Comparison of ENCODE assay signal across 1 cellular context in the genomic region with DNA sequence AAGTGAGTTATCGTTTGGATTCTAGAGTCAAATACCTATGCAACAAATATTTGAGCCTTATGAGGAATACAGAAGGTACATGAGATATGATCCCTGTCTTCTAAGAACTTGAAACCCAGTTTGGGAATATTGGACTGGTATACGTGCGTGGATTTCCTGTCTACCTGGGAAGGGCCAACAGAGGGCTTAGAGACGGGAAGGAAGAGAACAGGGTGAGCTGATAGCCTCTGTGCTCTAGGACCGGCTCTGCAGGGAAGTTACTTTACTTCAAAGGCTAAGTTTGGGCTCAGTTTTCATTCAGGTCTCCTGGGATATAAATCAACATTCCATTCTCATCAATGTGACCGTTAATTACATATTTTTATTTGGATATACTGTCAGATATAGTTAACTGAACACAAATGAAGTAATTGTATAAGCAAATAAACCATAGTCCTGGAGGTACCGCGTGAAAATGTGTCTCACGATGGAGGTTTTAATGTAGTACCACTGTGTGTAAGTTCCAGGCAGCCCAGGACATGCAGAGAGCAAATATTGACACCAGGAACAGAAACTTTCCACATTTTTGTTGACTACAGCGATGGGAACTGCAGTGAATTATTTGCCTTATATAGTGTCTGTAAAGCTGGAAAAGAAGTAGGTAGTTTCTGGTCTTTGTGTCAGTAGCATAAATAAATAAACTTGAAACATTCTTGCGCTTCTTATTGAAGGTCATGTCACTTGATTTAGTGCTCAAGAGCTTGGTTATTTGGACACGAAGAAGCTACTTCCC.
TF ChIP-seq lines count a peak whose summit lies in the region.

No MANE protein-coding gene starts in this region.

TF ChIP-seq in HepG2, 621 proteins besides CTCF, POLR2A, EP300 and RAD21 (continued from another document and continues in another):
- TF ChIP-seq, protein P1, sequence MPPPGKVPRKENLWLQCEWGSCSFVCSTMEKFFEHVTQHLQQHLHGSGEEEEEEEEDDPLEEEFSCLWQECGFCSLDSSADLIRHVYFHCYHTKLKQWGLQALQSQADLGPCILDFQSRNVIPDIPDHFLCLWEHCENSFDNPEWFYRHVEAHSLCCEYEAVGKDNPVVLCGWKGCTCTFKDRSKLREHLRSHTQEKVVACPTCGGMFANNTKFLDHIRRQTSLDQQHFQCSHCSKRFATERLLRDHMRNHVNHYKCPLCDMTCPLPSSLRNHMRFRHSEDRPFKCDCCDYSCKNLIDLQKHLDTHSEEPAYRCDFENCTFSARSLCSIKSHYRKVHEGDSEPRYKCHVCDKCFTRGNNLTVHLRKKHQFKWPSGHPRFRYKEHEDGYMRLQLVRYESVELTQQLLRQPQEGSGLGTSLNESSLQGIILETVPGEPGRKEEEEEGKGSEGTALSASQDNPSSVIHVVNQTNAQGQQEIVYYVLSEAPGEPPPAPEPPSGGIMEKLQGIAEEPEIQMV (CRISPR knock-in tag; IDR thresholded peaks at IDR 0.05; ENCODE audit: low read depth): no peak
- TF ChIP-seq HNRNPH1 (optimal IDR thresholded peaks at IDR 0.05; ENCODE audit: low read depth, low read length) (no peak), BCL6 (CRISPR knock-in tag; IDR thresholded peaks at IDR 0.05) (peak; percentile 59; the same call in 1 of the 2 replicates), MXD4 (CRISPR knock-in tag; IDR thresholded peaks at IDR 0.05) (peak; percentile 31; the same call in 1 of the 2 replicates), RCOR2 (CRISPR knock-in tag; IDR thresholded peaks at IDR 0.05) (0 out of 2 replicates have a peak, but pooled peaks have one; percentile 25), RXRB (CRISPR knock-in tag; IDR thresholded peaks at IDR 0.05; ENCODE audit: borderline replicate concordance) (peak; percentile 10; the same call in 1 of the 2 replicates), SRF (IDR thresholded peaks at IDR 0.05; ENCODE audit: low read depth, low read length) (peak; percentile 85), NFE2L1 (CRISPR knock-in tag; IDR thresholded peaks at IDR 0.05; ENCODE audit: borderline replicate concordance) (no peak), SOX6 (IDR thresholded peaks at IDR 0.05) (no peak), SOX6 (CRISPR knock-in tag; IDR thresholded peaks at IDR 0.05) (peak; percentile 36; the same call in 1 of the 2 replicates), NR2F6 (IDR thresholded peaks at IDR 0.05) (no peak; the same call in 1 of the 2 replicates), NR2F6 (CRISPR knock-in tag; IDR thresholded peaks at IDR 0.05) (peak; percentile 5; the same call in 1 of the 2 replicates), SETDB1 (CRISPR knock-in tag; IDR thresholded peaks at IDR 0.05; ENCODE audit: borderline replicate concordance) (no peak), RFXANK (CRISPR knock-in tag; IDR thresholded peaks at IDR 0.05) (0 out of 2 replicates have a peak, but pooled peaks have one; percentile 38), ZNF292 (CRISPR knock-in tag; IDR thresholded peaks at IDR 0.05; ENCODE audit: borderline replicate concordance, low read depth) (0 out of 2 replicates have a peak, but pooled peaks have one; percentile 22), ZNF33B (CRISPR knock-in tag; IDR thresholded peaks at IDR 0.05) (no peak), NCOA2 (CRISPR knock-in tag; IDR thresholded peaks at IDR 0.05) (peak; percentile 43; the same call in 1 of the 2 replicates), LCORL (IDR thresholded peaks at IDR 0.05) (no peak; the same call in 1 of the 2 replicates), LCORL (CRISPR knock-in tag; IDR thresholded peaks at IDR 0.05) (peak; percentile 77), ZNF577 (CRISPR knock-in tag; IDR thresholded peaks at IDR 0.05; ENCODE audit: borderline replicate concordance, low read depth) (no peak), KDM3A (CRISPR knock-in tag; IDR thresholded peaks at IDR 0.05; ENCODE audit: low read depth) (no peak), SOX5 (CRISPR knock-in tag; IDR thresholded peaks at IDR 0.05; ENCODE audit: borderline replicate concordance) (peak; percentile 19; the same call in 1 of the 2 replicates), FOXA1 (IDR thresholded peaks at IDR 0.05) (no peak; the same call in 1 of the 2 replicates), FOXA1 (CRISPR knock-in tag; IDR thresholded peaks at IDR 0.05) (peak; percentile 83), ZNF841 (CRISPR knock-in tag; IDR thresholded peaks at IDR 0.05; ENCODE audit: borderline replicate concordance) (no peak), HOXA3 (CRISPR knock-in tag; IDR thresholded peaks at IDR 0.05) (0 out of 2 replicates have a peak, but pooled peaks have one; percentile 47), ERF (CRISPR knock-in tag; IDR thresholded peaks at IDR 0.05) (peak; percentile 1; the same call in 1 of the 2 replicates), GATAD1 (CRISPR knock-in tag; IDR thresholded peaks at IDR 0.05) (peak; percentile 43; the same call in 1 of the 2 replicates), TEAD3 (CRISPR knock-in tag; optimal IDR thresholded peaks at IDR 0.05; ENCODE audit: borderline replicate concordance) (peak; percentile 38), SMAD3 (CRISPR knock-in tag; IDR thresholded peaks at IDR 0.05) (0 out of 2 replicates have a peak, but pooled peaks have one; percentile 31), KLF6 (CRISPR knock-in tag; IDR thresholded peaks at IDR 0.05) (0 out of 2 replicates have a peak, but pooled peaks have one; percentile 24), ZNF331 (CRISPR knock-in tag; IDR thresholded peaks at IDR 0.05) (peak; percentile 34; the same call in 1 of the 2 replicates)
- TF ChIP-seq, protein P2, sequence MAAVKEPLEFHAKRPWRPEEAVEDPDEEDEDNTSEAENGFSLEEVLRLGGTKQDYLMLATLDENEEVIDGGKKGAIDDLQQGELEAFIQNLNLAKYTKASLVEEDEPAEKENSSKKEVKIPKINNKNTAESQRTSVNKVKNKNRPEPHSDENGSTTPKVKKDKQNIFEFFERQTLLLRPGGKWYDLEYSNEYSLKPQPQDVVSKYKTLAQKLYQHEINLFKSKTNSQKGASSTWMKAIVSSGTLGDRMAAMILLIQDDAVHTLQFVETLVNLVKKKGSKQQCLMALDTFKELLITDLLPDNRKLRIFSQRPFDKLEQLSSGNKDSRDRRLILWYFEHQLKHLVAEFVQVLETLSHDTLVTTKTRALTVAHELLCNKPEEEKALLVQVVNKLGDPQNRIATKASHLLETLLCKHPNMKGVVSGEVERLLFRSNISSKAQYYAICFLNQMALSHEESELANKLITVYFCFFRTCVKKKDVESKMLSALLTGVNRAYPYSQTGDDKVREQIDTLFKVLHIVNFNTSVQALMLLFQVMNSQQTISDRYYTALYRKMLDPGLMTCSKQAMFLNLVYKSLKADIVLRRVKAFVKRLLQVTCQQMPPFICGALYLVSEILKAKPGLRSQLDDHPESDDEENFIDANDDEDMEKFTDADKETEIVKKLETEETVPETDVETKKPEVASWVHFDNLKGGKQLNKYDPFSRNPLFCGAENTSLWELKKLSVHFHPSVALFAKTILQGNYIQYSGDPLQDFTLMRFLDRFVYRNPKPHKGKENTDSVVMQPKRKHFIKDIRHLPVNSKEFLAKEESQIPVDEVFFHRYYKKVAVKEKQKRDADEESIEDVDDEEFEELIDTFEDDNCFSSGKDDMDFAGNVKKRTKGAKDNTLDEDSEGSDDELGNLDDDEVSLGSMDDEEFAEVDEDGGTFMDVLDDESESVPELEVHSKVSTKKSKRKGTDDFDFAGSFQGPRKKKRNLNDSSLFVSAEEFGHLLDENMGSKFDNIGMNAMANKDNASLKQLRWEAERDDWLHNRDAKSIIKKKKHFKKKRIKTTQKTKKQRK (IDR thresholded peaks at IDR 0.05; ENCODE audit: low read length): no peak
- TF ChIP-seq, protein P3, sequence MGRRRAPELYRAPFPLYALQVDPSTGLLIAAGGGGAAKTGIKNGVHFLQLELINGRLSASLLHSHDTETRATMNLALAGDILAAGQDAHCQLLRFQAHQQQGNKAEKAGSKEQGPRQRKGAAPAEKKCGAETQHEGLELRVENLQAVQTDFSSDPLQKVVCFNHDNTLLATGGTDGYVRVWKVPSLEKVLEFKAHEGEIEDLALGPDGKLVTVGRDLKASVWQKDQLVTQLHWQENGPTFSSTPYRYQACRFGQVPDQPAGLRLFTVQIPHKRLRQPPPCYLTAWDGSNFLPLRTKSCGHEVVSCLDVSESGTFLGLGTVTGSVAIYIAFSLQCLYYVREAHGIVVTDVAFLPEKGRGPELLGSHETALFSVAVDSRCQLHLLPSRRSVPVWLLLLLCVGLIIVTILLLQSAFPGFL (CRISPR knock-in tag; IDR thresholded peaks at IDR 0.05): no peak
- TF ChIP-seq, protein P4, sequence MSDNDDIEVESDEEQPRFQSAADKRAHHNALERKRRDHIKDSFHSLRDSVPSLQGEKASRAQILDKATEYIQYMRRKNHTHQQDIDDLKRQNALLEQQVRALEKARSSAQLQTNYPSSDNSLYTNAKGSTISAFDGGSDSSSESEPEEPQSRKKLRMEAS (IDR thresholded peaks at IDR 0.05): 0 out of 2 replicates have a peak, but pooled peaks have one; percentile 39
- TF ChIP-seq, protein P5, sequence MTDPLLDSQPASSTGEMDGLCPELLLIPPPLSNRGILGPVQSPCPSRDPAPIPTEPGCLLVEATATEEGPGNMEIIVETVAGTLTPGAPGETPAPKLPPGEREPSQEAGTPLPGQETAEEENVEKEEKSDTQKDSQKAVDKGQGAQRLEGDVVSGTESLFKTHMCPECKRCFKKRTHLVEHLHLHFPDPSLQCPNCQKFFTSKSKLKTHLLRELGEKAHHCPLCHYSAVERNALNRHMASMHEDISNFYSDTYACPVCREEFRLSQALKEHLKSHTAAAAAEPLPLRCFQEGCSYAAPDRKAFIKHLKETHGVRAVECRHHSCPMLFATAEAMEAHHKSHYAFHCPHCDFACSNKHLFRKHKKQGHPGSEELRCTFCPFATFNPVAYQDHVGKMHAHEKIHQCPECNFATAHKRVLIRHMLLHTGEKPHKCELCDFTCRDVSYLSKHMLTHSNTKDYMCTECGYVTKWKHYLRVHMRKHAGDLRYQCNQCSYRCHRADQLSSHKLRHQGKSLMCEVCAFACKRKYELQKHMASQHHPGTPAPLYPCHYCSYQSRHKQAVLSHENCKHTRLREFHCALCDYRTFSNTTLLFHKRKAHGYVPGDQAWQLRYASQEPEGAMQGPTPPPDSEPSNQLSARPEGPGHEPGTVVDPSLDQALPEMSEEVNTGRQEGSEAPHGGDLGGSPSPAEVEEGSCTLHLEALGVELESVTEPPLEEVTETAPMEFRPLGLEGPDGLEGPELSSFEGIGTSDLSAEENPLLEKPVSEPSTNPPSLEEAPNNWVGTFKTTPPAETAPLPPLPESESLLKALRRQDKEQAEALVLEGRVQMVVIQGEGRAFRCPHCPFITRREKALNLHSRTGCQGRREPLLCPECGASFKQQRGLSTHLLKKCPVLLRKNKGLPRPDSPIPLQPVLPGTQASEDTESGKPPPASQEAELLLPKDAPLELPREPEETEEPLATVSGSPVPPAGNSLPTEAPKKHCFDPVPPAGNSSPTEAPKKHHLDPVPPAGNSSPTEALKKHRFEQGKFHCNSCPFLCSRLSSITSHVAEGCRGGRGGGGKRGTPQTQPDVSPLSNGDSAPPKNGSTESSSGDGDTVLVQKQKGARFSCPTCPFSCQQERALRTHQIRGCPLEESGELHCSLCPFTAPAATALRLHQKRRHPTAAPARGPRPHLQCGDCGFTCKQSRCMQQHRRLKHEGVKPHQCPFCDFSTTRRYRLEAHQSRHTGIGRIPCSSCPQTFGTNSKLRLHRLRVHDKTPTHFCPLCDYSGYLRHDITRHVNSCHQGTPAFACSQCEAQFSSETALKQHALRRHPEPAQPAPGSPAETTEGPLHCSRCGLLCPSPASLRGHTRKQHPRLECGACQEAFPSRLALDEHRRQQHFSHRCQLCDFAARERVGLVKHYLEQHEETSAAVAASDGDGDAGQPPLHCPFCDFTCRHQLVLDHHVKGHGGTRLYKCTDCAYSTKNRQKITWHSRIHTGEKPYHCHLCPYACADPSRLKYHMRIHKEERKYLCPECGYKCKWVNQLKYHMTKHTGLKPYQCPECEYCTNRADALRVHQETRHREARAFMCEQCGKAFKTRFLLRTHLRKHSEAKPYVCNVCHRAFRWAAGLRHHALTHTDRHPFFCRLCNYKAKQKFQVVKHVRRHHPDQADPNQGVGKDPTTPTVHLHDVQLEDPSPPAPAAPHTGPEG (CRISPR knock-in tag; IDR thresholded peaks at IDR 0.05): no peak
- TF ChIP-seq, protein P6, sequence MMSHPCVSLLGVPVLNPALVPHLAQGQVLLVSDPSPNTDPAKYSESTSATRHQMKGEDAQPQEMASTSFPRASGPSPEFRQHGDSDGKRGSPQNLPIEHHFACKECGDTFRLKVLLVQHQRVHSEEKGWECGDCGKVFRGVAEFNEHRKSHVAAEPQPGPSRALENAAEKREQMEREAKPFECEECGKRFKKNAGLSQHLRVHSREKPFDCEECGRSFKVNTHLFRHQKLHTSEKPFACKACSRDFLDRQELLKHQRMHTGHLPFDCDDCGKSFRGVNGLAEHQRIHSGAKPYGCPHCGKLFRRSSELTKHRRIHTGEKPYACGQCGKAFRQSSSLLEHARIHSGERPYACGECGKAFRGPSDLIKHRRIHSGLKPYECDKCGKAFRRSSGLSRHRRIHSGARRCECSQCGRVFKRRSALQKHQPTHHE (CRISPR knock-in tag; IDR thresholded peaks at IDR 0.05; ENCODE audit: borderline replicate concordance): peak; percentile 35; the same call in 1 of the 2 replicates
- TF ChIP-seq, protein P7, sequence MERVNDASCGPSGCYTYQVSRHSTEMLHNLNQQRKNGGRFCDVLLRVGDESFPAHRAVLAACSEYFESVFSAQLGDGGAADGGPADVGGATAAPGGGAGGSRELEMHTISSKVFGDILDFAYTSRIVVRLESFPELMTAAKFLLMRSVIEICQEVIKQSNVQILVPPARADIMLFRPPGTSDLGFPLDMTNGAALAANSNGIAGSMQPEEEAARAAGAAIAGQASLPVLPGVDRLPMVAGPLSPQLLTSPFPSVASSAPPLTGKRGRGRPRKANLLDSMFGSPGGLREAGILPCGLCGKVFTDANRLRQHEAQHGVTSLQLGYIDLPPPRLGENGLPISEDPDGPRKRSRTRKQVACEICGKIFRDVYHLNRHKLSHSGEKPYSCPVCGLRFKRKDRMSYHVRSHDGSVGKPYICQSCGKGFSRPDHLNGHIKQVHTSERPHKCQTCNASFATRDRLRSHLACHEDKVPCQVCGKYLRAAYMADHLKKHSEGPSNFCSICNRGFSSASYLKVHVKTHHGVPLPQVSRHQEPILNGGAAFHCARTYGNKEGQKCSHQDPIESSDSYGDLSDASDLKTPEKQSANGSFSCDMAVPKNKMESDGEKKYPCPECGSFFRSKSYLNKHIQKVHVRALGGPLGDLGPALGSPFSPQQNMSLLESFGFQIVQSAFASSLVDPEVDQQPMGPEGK (CRISPR knock-in tag; IDR thresholded peaks at IDR 0.05): 0 out of 2 replicates have a peak, but pooled peaks have one; percentile 11
- TF ChIP-seq, protein P8, sequence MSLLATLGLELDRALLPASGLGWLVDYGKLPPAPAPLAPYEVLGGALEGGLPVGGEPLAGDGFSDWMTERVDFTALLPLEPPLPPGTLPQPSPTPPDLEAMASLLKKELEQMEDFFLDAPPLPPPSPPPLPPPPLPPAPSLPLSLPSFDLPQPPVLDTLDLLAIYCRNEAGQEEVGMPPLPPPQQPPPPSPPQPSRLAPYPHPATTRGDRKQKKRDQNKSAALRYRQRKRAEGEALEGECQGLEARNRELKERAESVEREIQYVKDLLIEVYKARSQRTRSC (CRISPR knock-in tag; IDR thresholded peaks at IDR 0.05; ENCODE audit: low read depth): no peak
- TF ChIP-seq, protein P9, sequence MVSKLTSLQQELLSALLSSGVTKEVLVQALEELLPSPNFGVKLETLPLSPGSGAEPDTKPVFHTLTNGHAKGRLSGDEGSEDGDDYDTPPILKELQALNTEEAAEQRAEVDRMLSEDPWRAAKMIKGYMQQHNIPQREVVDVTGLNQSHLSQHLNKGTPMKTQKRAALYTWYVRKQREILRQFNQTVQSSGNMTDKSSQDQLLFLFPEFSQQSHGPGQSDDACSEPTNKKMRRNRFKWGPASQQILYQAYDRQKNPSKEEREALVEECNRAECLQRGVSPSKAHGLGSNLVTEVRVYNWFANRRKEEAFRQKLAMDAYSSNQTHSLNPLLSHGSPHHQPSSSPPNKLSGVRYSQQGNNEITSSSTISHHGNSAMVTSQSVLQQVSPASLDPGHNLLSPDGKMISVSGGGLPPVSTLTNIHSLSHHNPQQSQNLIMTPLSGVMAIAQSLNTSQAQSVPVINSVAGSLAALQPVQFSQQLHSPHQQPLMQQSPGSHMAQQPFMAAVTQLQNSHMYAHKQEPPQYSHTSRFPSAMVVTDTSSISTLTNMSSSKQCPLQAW (CRISPR knock-in tag; IDR thresholded peaks at IDR 0.05): peak; percentile 67; the same call in 1 of the 2 replicates
